In the genomic region with DNA sequence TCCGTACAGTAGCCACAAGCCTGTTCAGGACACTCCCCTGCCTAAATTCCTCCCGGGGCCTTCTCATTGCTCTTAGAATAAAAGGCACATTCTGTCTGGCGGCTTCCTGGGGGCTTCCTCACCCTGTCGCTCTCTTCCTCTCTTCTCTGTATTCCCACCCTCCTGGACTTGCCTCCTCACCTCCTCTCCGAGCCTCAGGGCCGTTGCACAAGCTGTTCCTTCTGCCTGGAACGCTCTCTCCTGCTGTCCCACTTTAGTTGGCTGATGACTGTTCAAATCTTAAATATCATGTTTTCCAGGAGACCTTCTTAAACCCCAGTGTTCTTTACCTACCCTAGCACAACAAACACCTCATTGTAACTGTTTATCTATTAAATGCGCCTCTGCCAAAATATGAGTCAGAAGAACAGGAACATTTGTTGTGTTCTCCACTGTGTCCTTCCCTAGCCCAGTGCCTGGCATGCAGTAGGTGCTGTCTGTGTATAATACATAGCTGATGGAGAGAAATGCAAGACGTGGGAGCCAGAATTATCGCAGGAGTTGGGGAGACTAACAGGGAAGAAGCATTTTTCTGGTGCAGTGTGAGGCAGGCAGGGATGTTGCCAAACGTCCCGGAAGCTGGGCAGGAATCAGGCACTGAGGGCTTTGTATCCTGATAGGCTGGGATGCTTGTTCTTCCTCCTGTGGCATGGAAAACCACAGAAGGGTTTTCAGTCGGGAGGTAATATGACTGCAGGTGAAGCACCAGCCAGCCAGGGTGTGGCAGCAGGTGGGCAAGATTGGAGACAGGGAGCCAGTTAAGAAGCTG, we compare ENCODE assay signal across 1 cellular context.
TF ChIP-seq lines count a peak whose summit lies in the region.

No MANE protein-coding gene starts in this region.

TF ChIP-seq in GM23338, 12 proteins besides CTCF, POLR2A, EP300 and RAD21 (continued from another document):
- TF ChIP-seq EZH2phosphoT487 (IDR thresholded peaks at IDR 0.05; ENCODE audit: unreplicated experiment) (no peak), POLR2AphosphoS5 (IDR thresholded peaks at IDR 0.05; ENCODE audit: low read depth) (no peak), ZNF331 (CRISPR knock-in tag; IDR thresholded peaks at IDR 0.05; ENCODE audit: low read depth) (no peak), REST (IDR thresholded peaks at IDR 0.05; ENCODE audit: unreplicated experiment) (no peak), STAT1 (IDR thresholded peaks at IDR 0.05; ENCODE audit: unreplicated experiment) (no peak), EZH2 (IDR thresholded peaks at IDR 0.05; ENCODE audit: low read depth, unreplicated experiment) (no peak)
- TF ChIP-seq, protein P1, sequence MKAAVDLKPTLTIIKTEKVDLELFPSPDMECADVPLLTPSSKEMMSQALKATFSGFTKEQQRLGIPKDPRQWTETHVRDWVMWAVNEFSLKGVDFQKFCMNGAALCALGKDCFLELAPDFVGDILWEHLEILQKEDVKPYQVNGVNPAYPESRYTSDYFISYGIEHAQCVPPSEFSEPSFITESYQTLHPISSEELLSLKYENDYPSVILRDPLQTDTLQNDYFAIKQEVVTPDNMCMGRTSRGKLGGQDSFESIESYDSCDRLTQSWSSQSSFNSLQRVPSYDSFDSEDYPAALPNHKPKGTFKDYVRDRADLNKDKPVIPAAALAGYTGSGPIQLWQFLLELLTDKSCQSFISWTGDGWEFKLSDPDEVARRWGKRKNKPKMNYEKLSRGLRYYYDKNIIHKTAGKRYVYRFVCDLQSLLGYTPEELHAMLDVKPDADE (IDR thresholded peaks at IDR 0.05) = no peak
- TF ChIP-seq, protein P2, sequence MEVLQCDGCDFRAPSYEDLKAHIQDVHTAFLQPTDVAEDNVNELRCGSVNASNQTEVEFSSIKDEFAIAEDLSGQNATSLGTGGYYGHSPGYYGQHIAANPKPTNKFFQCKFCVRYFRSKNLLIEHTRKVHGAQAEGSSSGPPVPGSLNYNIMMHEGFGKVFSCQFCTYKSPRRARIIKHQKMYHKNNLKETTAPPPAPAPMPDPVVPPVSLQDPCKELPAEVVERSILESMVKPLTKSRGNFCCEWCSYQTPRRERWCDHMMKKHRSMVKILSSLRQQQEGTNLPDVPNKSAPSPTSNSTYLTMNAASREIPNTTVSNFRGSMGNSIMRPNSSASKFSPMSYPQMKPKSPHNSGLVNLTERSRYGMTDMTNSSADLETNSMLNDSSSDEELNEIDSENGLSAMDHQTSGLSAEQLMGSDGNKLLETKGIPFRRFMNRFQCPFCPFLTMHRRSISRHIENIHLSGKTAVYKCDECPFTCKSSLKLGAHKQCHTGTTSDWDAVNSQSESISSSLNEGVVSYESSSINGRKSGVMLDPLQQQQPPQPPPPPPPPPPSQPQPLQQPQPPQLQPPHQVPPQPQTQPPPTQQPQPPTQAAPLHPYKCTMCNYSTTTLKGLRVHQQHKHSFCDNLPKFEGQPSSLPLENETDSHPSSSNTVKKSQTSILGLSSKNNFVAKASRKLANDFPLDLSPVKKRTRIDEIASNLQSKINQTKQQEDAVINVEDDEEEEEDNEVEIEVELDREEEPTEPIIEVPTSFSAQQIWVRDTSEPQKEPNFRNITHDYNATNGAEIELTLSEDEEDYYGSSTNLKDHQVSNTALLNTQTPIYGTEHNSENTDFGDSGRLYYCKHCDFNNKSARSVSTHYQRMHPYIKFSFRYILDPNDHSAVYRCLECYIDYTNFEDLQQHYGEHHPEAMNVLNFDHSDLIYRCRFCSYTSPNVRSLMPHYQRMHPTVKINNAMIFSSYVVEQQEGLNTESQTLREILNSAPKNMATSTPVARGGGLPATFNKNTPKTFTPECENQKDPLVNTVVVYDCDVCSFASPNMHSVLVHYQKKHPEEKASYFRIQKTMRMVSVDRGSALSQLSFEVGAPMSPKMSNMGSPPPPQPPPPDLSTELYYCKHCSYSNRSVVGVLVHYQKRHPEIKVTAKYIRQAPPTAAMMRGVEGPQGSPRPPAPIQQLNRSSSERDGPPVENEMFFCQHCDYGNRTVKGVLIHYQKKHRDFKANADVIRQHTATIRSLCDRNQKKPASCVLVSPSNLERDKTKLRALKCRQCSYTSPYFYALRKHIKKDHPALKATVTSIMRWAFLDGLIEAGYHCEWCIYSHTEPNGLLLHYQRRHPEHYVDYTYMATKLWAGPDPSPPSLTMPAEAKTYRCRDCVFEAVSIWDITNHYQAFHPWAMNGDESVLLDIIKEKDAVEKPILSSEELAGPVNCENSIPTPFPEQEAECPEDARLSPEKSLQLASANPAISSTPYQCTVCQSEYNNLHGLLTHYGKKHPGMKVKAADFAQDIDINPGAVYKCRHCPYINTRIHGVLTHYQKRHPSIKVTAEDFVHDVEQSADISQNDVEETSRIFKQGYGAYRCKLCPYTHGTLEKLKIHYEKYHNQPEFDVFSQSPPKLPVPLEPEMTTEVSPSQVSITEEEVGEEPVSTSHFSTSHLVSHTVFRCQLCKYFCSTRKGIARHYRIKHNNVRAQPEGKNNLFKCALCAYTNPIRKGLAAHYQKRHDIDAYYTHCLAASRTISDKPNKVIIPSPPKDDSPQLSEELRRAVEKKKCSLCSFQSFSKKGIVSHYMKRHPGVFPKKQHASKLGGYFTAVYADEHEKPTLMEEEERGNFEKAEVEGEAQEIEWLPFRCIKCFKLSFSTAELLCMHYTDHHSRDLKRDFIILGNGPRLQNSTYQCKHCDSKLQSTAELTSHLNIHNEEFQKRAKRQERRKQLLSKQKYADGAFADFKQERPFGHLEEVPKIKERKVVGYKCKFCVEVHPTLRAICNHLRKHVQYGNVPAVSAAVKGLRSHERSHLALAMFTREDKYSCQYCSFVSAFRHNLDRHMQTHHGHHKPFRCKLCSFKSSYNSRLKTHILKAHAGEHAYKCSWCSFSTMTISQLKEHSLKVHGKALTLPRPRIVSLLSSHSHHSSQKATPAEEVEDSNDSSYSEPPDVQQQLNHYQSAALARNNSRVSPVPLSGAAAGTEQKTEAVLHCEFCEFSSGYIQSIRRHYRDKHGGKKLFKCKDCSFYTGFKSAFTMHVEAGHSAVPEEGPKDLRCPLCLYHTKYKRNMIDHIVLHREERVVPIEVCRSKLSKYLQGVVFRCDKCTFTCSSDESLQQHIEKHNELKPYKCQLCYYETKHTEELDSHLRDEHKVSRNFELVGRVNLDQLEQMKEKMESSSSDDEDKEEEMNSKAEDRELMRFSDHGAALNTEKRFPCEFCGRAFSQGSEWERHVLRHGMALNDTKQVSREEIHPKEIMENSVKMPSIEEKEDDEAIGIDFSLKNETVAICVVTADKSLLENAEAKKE (CRISPR knock-in tag; IDR thresholded peaks at IDR 0.05) = no peak
TF ChIP-seq in GM23338: peak in this region for 0.
